9 cellular contexts compared by ENCODE assay signal in genomic region chr18:11851156-11852047, GRCh38. TPM values are rescaled to one million over a fixed set of nuclear protein-coding genes. Genes with fewer than 3 reads are reported as not detected.
A peak's percentile ranks its signal among the peaks of the same experiment; 100 is the strongest.
DNase-seq lines count a peak whose midpoint lies in the region; ATAC-seq, FAIRE-seq and TF ChIP-seq lines count a peak whose summit lies in the region.
"Had no signal": no experiment of that assay in that cellular context is flagged by ENCODE, and none has a peak within 500 bp of the region (broad histone marks: within the 10 kb centered on the region; RNA-seq: fewer than 3 reads in every experiment).

A gene with protein sequence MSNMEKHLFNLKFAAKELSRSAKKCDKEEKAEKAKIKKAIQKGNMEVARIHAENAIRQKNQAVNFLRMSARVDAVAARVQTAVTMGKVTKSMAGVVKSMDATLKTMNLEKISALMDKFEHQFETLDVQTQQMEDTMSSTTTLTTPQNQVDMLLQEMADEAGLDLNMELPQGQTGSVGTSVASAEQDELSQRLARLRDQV (plus strand): TSS chr18:11851413. CDS start chr18:11851512, 99 bp downstream.

- TF ChIP-seq CTCF in AG09319 (IDR thresholded peaks at IDR 0.05; ENCODE audit: low read depth, low read length) (no peak), kidney (IDR thresholded peaks at IDR 0.05; ENCODE audit: borderline replicate concordance, extremely low read depth, insufficient read depth) (no peak)

- intact Hi-C loops in kidney (cut with DNase I) = no loop called here

- ATAC-seq in GM19035 (IDR thresholded peaks at IDR 0.05; ENCODE audit: unreplicated experiment) (peak; percentile 95), HG03354 (IDR thresholded peaks at IDR 0.05; ENCODE audit: poor library complexity, severe bottlenecking, unreplicated experiment) (peak; percentile 92)

- H3K9me3 ChIP-seq in kidney (ENCODE audit: control insufficient read depth in 1 of 2, low read length in 2 of 2) = no peaks in the 10 kb centered on the region

- no peak for FAIRE-seq in kidney (lab: Jason Lieb, UNC)
- FAIRE-seq: TTC549 had no signal

- DNase-seq in AG09319 (ENCODE audit: extremely low read depth, low read depth) (peak; percentile 93), NCI-H460 (ENCODE audit: extremely low read depth, low read depth) (peak; percentile 93), cerebellum (ENCODE audit: low spot score) (peak; percentile 95), kidney (peak; percentile 99)
- DNase-seq in activated CD4-positive, alpha-beta T cell treated with anti-CD3 and anti-CD28 coated beads for 1 hour = peak; percentile 94
- DNase-seq in stimulated activated CD4-positive, alpha-beta T cell treated with anti-CD3 and anti-CD28 coated beads, Interleukin-15, amount 100 ng/mL, for 24 hours = peak; percentile 97

- peak within 1 kb of the TSS; percentile 90 for H3K27ac ChIP-seq in kidney (ENCODE audit: low read depth in 2 of 2, low read length in 2 of 2)

- H3K4me3 ChIP-seq in kidney (ENCODE audit: low read length in 2 of 2) = peak within 1 kb of the TSS; percentile 100

- H3K36me3 ChIP-seq in kidney (ENCODE audit: control insufficient read depth in 1 of 2, insufficient read depth in 2 of 2, low read length in 2 of 2) = no peaks in the 10 kb centered on the region

- peak within 1 kb of the TSS; percentile 98 to 99 for H3K9ac ChIP-seq in kidney (ENCODE audit: low read length in 2 of 2)

- peaks cover 5 to 10% of the 10 kb centered on the region in 2 donors for H3K4me1 ChIP-seq in kidney (ENCODE audit: control insufficient read depth in 1 of 2, insufficient read depth in 1 of 2, low read depth in 1 of 2, low read length in 2 of 2)

RNA-seq across cellular contexts. Expression of the gene that starts here (rescaled TPM):
- 129 and 136 TPM in 2 replicates for total RNA-seq in NCI-H460 (2014; rRNA removed; shearing (Covaris generic))
- 57.5 and 58.3 TPM in 2 replicates for polyA plus RNA-seq in NCI-H460 (2014; cell fraction: nucleus; rRNA removed)
- total RNA-seq in cerebellum = 32.2 TPM
- total RNA-seq in kidney = 47.4 TPM
- polyA plus RNA-seq in kidney (ENCODE audit: insufficient read depth, low read depth, low replicate concordance) = 34.5 TPM

Comparison
In these comparisons a context has a peak if more than half of its experiments do, and no peak if none do; other contexts are left out.
1. Peak in every context shown above with its lines: DNase-seq, ATAC-seq, H3K4me3 ChIP-seq and H3K27ac ChIP-seq.